Comparison of ENCODE assay signal across 8 cellular contexts in genomic region chr9:137218754-137219271, GRCh38. TPM values are rescaled to one million over a fixed set of nuclear protein-coding genes. Genes with fewer than 3 reads are reported as not detected.
DNase-seq lines count a peak whose midpoint lies in the region; ATAC-seq and TF ChIP-seq lines count a peak whose summit lies in the region.
"Had no signal": no experiment of that assay in that cellular context is flagged by ENCODE, and none has a peak within 500 bp of the region (broad histone marks: within the 10 kb centered on the region; RNA-seq: fewer than 3 reads in every experiment).

No MANE protein-coding gene starts in this region.

- H3K9me3 Mint-ChIP-seq in glutamatergic neuron (ENCODE audit: unreplicated experiment) = peaks cover 6% of the 10 kb centered on the region
- H3K9me3 Mint-ChIP-seq in activated naive CD4-positive, alpha-beta T cell treated with anti-CD3 and anti-CD28 coated beads, Interleukin-2, amount 50 U/mL, for 72 hours = no peaks in the 10 kb centered on the region
- H3K9me3 Mint-ChIP-seq: activated naive CD4-positive, alpha-beta T cell treated with anti-CD3 and anti-CD28 coated beads, Interleukin-2, amount 10 ng/mL, durations not matched to agents 7 days and 5 days had no signal

- H3K4me3 Mint-ChIP-seq in glutamatergic neuron (ENCODE audit: unreplicated experiment) = no peak overlapping the region
- H3K4me3 Mint-ChIP-seq: activated naive CD4-positive, alpha-beta T cell treated with anti-CD3 and anti-CD28 coated beads, Interleukin-2, amount 10 ng/mL, durations not matched to agents 7 days and 5 days had no signal

- H3K27ac Mint-ChIP-seq in glutamatergic neuron (ENCODE audit: unreplicated experiment) = peak overlapping the region; percentile 22
- no peak overlapping the region for H3K27ac Mint-ChIP-seq in activated naive CD4-positive, alpha-beta T cell treated with anti-CD3 and anti-CD28 coated beads, Interleukin-2, amount 50 U/mL, for 72 hours
- H3K27ac Mint-ChIP-seq: activated naive CD4-positive, alpha-beta T cell treated with anti-CD3 and anti-CD28 coated beads, Interleukin-2, amount 10 ng/mL, durations not matched to agents 7 days and 5 days had no signal

- H3K27me3 Mint-ChIP-seq in glutamatergic neuron (ENCODE audit: unreplicated experiment) = peaks cover 3% of the 10 kb centered on the region
- H3K27me3 Mint-ChIP-seq: activated naive CD4-positive, alpha-beta T cell treated with anti-CD3 and anti-CD28 coated beads, Interleukin-2, amount 10 ng/mL, durations not matched to agents 7 days and 5 days had no signal

- TF ChIP-seq CTCF in glutamatergic neuron (IDR thresholded peaks at IDR 0.05; ENCODE audit: partially characterized antibody, unreplicated experiment) = no peak

- peaks cover 4% of the 10 kb centered on the region for H3K4me1 Mint-ChIP-seq in glutamatergic neuron (ENCODE audit: low read depth, unreplicated experiment)

- DNase-seq in AG08396 (ENCODE audit: low spot score) (peak; percentile 75), OCI-M1 (lab: John Stamatoyannopoulos, UW) (peak; percentile 92), glutamatergic neuron (peak; percentile 59)
- DNase-seq in activated naive CD4-positive, alpha-beta T cell treated with anti-CD3 and anti-CD28 coated beads, Interleukin-2, amount 50 U/mL, for 72 hours (ENCODE audit: low spot score in 2 of 2) = no peak
- DNase-seq: activated naive CD4-positive, alpha-beta T cell treated with anti-CD3 and anti-CD28 coated beads, Interleukin-2, amount 10 ng/mL, durations not matched to agents 7 days and 5 days had no signal

- no peaks in the 10 kb centered on the region for H3K36me3 Mint-ChIP-seq in glutamatergic neuron (ENCODE audit: unreplicated experiment)
- H3K36me3 Mint-ChIP-seq in activated naive CD4-positive, alpha-beta T cell treated with anti-CD3 and anti-CD28 coated beads, Interleukin-2, amount 50 U/mL, for 72 hours = no peaks in the 10 kb centered on the region
- H3K36me3 Mint-ChIP-seq: activated naive CD4-positive, alpha-beta T cell treated with anti-CD3 and anti-CD28 coated beads, Interleukin-2, amount 10 ng/mL, durations not matched to agents 7 days and 5 days had no signal

- ATAC-seq in HG02588 (IDR thresholded peaks at IDR 0.05; ENCODE audit: unreplicated experiment) (no peak), GM18519 (IDR thresholded peaks at IDR 0.05; ENCODE audit: low FRiP score, unreplicated experiment) (no peak)
- ATAC-seq in activated naive CD4-positive, alpha-beta T cell treated with anti-CD3 and anti-CD28 coated beads, Interleukin-2, amount 50 U/mL, for 72 hours = no peak

RNA-seq across cellular contexts. Expression of gene RNF208, which starts 3.2 kb away (rescaled TPM):
- 24.8 TPM for total RNA-seq in glutamatergic neuron (ENCODE audit: unreplicated experiment)
- total RNA-seq in activated naive CD4-positive, alpha-beta T cell treated with anti-CD3 and anti-CD28 coated beads, Interleukin-2, amount 50 U/mL, for 72 hours = 1 to 10 TPM; 3.1 to 9.4 TPM
- total RNA-seq: SK-MEL-5 had no signal

RNA-seq across cellular contexts. Expression of gene CYSRT1, which starts 6.2 kb away (rescaled TPM):
- total RNA-seq in glutamatergic neuron (ENCODE audit: unreplicated experiment) = 2.1 TPM
- under 1 TPM; 0.34 to 0.64 TPM for total RNA-seq in activated naive CD4-positive, alpha-beta T cell treated with anti-CD3 and anti-CD28 coated beads, Interleukin-2, amount 50 U/mL, for 72 hours

RNA-seq across cellular contexts. Expression of gene RNF224, which starts 8.5 kb away (rescaled TPM):
- total RNA-seq in glutamatergic neuron (ENCODE audit: unreplicated experiment) = 0.39 TPM
- not detected for total RNA-seq in activated naive CD4-positive, alpha-beta T cell treated with anti-CD3 and anti-CD28 coated beads, Interleukin-2, amount 50 U/mL, for 72 hours
- total RNA-seq: SK-MEL-5 had no signal

RNA-seq across cellular contexts. Expression of gene SLC34A3, which starts 11.9 kb away (rescaled TPM):
- total RNA-seq in glutamatergic neuron (ENCODE audit: unreplicated experiment) = not detected
- total RNA-seq in activated naive CD4-positive, alpha-beta T cell treated with anti-CD3 and anti-CD28 coated beads, Interleukin-2, amount 50 U/mL, for 72 hours = under 1 TPM in 1 of 2 donors, not detected in 1; 0.12 TPM
- total RNA-seq: SK-MEL-5 had no signal

RNA-seq across cellular contexts. Expression of gene NDOR1, which starts 13.3 kb away (rescaled TPM):
- 31.6 TPM for total RNA-seq in glutamatergic neuron (ENCODE audit: unreplicated experiment)
- 10 to 100 TPM; 31.7 to 48.5 TPM for total RNA-seq in activated naive CD4-positive, alpha-beta T cell treated with anti-CD3 and anti-CD28 coated beads, Interleukin-2, amount 50 U/mL, for 72 hours

Comparison
In these comparisons a context has a peak if more than half of its experiments do, and no peak if none do; other contexts are left out.
1. DNase-seq: peak in AG08396 (single experiment), OCI-M1 (single experiment) and glutamatergic neuron (single experiment); none in activated naive CD4-positive, alpha-beta T cell treated with anti-CD3 and anti-CD28 coated beads, Interleukin-2, amount 50 U/mL, for 72 hours (0 of 2).